Comparison of ENCODE assay signal across 8 cellular contexts in genomic region chr17:72122002-72122310, GRCh38. TPM values are rescaled to one million over a fixed set of nuclear protein-coding genes. Genes with fewer than 3 reads are reported as not detected.
A peak's percentile ranks its signal among the peaks of the same experiment; 100 is the strongest.
DNase-seq lines count a peak whose midpoint lies in the region; ATAC-seq and TF ChIP-seq lines count a peak whose summit lies in the region.

No MANE protein-coding gene starts in this region.

- H3K18ac ChIP-seq in trophoblast cell (ENCODE audit: low read length): peak overlapping the region; percentile 74

- H3K9ac ChIP-seq in MM.1S (ENCODE audit: low read length) (no peak overlapping the region), trophoblast cell (ENCODE audit: low read length) (peak overlapping the region; percentile 75)

- H3K36me3 Mint-ChIP-seq in activated naive CD4-positive, alpha-beta T cell treated with anti-CD3 and anti-CD28 coated beads, Interleukin-2, amount 50 U/mL, for 72 hours: peaks cover 7 to 30% of the 10 kb centered on the region in 2 donors

- POLR2A ChIA-PET in GM10248 (lab: Yijun Ruan, JAX): interaction anchor here (0.6 to 2.1 kb wide), 5 partner anchors 9 to 301 kb away, joined by 3 to 15 read pairs (median 7); no protein-coding TSS in a partner anchor

- H4K20me1 ChIP-seq in MM.1S (ENCODE audit: insufficient read depth, low read length): no peaks in the 10 kb centered on the region

- H3K79me1 ChIP-seq in trophoblast cell (ENCODE audit: low read length): peaks cover 34% of the 10 kb centered on the region

- no peak overlapping the region for H3K27ac Mint-ChIP-seq in activated naive CD4-positive, alpha-beta T cell treated with anti-CD3 and anti-CD28 coated beads, Interleukin-2, amount 50 U/mL, for 72 hours

- no peak overlapping the region for H4K8ac ChIP-seq in trophoblast cell (ENCODE audit: low read depth, low read length)

- DNase-seq in GM10248 (ENCODE audit: extremely low spot score) (peak; percentile 53), MM.1S (no peak), fibroblast of gingiva (ENCODE audit: low read depth) (peak; percentile 9), trophoblast cell (no peak), OCI-M1 (lab: John Stamatoyannopoulos, UW) (no peak)
- no peak for DNase-seq in activated CD4-positive, alpha-beta T cell treated with anti-CD3 and anti-CD28 coated beads for 1 hour
- no peak for DNase-seq in activated naive CD4-positive, alpha-beta T cell treated with anti-CD3 and anti-CD28 coated beads, Interleukin-2, amount 50 U/mL, for 72 hours (ENCODE audit: low spot score in 2 of 2)

- H2AFZ ChIP-seq in MM.1S (ENCODE audit: low read length) (peak overlapping the region; percentile 74; the same call in 1 of the 2 replicates), trophoblast cell (ENCODE audit: insufficient read depth, low read length, poor library complexity) (peak overlapping the region; percentile 26)

- no peak overlapping the region for H3K23ac ChIP-seq in trophoblast cell (ENCODE audit: low read length)

- H2BK12ac ChIP-seq in trophoblast cell (ENCODE audit: low read length): no peak overlapping the region

- H4K12ac ChIP-seq in trophoblast cell (ENCODE audit: low read depth, low read length): no peak overlapping the region

- peak overlapping the region; percentile 15 for H2BK120ac ChIP-seq in trophoblast cell (ENCODE audit: insufficient read depth, low read length, poor library complexity)

- H2BK5ac ChIP-seq in trophoblast cell (ENCODE audit: low read depth, low read length, poor library complexity): no peak overlapping the region

- H4K91ac ChIP-seq in trophoblast cell (ENCODE audit: low read depth, low read length): peak overlapping the region; percentile 16

- H3K14ac ChIP-seq in trophoblast cell (ENCODE audit: low read length): peak overlapping the region; percentile 33

- peaks cover 0 to 5% of the 10 kb centered on the region in 2 donors for H3K9me3 Mint-ChIP-seq in activated naive CD4-positive, alpha-beta T cell treated with anti-CD3 and anti-CD28 coated beads, Interleukin-2, amount 50 U/mL, for 72 hours

- no peak overlapping the region for H3K27ac ChIP-seq in MM.1S (ENCODE audit: low read length)
- H3K27ac ChIP-seq in trophoblast cell (ENCODE audit: low read depth, low read length): no peak overlapping the region

- H3K9me3 ChIP-seq in MM.1S (replicated peaks; ENCODE audit: insufficient read depth, low read length): no peaks in the 10 kb centered on the region
- H3K9me3 ChIP-seq in trophoblast cell (ENCODE audit: insufficient read depth, low read depth, low read length): no peaks in the 10 kb centered on the region

- CTCF ChIA-PET in GM10248 (lab: Yijun Ruan, JAX): interaction anchor here (0.8 to 3.0 kb wide), 4 partner anchors 301 to 417 kb away, joined by 3 to 13 read pairs (median 5); no protein-coding TSS in a partner anchor

- H3K4me3 ChIP-seq in MM.1S (ENCODE audit: low read length): peak overlapping the region; percentile 71
- H3K4me3 ChIP-seq in trophoblast cell (ENCODE audit: low read depth, low read length): peak overlapping the region; percentile 95

- no peaks in the 10 kb centered on the region for H3K36me3 ChIP-seq in MM.1S (replicated peaks; ENCODE audit: insufficient read depth, low read length)
- H3K36me3 ChIP-seq in trophoblast cell (ENCODE audit: control insufficient read depth in 1 of 2, insufficient read depth in 2 of 2, low read length in 2 of 2): peaks cover 17 to 20% of the 10 kb centered on the region in 2 experiments

- H2AK5ac ChIP-seq in trophoblast cell (ENCODE audit: low read length): no peak overlapping the region

- no CpG with 5 or more reads among the region's 14 CpGs for WGBS in trophoblast cell (ENCODE audit: extremely low coverage, insufficient coverage, insufficient read length)

- no peaks in the 10 kb centered on the region for H3K9me2 ChIP-seq in MM.1S (replicated peaks; ENCODE audit: insufficient read depth, low read length)

- H3K4ac ChIP-seq in trophoblast cell (ENCODE audit: low read depth, low read length): peak overlapping the region; percentile 50

- H3K79me2 ChIP-seq in MM.1S (ENCODE audit: low read length): no peaks in the 10 kb centered on the region
- peaks cover 18% of the 10 kb centered on the region for H3K79me2 ChIP-seq in trophoblast cell (ENCODE audit: control insufficient read depth, insufficient read depth, low read length, poor library complexity)

- H3F3A ChIP-seq in MM.1S (ENCODE audit: insufficient read depth, low read length): no peaks in the 10 kb centered on the region

- H3K27me3 ChIP-seq in MM.1S (replicated peaks; ENCODE audit: insufficient read depth, low read length): peaks cover 29% of the 10 kb centered on the region
- peaks cover 2% of the 10 kb centered on the region for H3K27me3 ChIP-seq in trophoblast cell (ENCODE audit: insufficient read depth, low read length)

- H3K4me1 ChIP-seq in MM.1S (ENCODE audit: low read length) (0 out of 2 replicates have a peak, but pooled peaks cover 5% of the 10 kb centered on the region), trophoblast cell (ENCODE audit: control insufficient read depth in 1 of 2, insufficient read depth in 2 of 2, low read length in 2 of 2) (peaks cover 26 to 37% of the 10 kb centered on the region in 2 experiments)

- H3K4me2 ChIP-seq in MM.1S (ENCODE audit: low read depth, low read length): peak overlapping the region; percentile 97
- peak overlapping the region; percentile 87 for H3K4me2 ChIP-seq in trophoblast cell (ENCODE audit: low read length)

- TF ChIP-seq CTCF in GM10248 (IDR thresholded peaks at IDR 0.05; ENCODE audit: control extremely low read depth, extremely low read depth, low read depth, missing control alignments) (no peak), MM.1S (IDR thresholded peaks at IDR 0.05; ENCODE audit: low read length) (no peak)

- ATAC-seq in GM18517 (IDR thresholded peaks at IDR 0.05; ENCODE audit: unreplicated experiment): no peak
- ATAC-seq in activated naive CD4-positive, alpha-beta T cell treated with anti-CD3 and anti-CD28 coated beads, Interleukin-2, amount 50 U/mL, for 72 hours: no peak

RNA-seq across cellular contexts. Expression of gene SOX9, which starts 1.1 kb away (rescaled TPM):
- 34.9 and 36.2 TPM in 2 replicates for polyA plus RNA-seq in trophoblast cell (2013)
- not detected for total RNA-seq in activated naive CD4-positive, alpha-beta T cell treated with anti-CD3 and anti-CD28 coated beads, Interleukin-2, amount 50 U/mL, for 72 hours

Comparison
In these comparisons a context has a peak if more than half of its experiments do, and no peak if none do; other contexts are left out.
1. DNase-seq: peak in GM10248 (single experiment) and fibroblast of gingiva (single experiment); none in MM.1S (single experiment), trophoblast cell (0 of 2), OCI-M1 (single experiment), activated CD4-positive, alpha-beta T cell treated with anti-CD3 and anti-CD28 coated beads for 1 hour (single experiment) and activated naive CD4-positive, alpha-beta T cell treated with anti-CD3 and anti-CD28 coated beads, Interleukin-2, amount 50 U/mL, for 72 hours (0 of 2).